Comparison of ENCODE assay signal across 26 cellular contexts in genomic region chr9:21840647-21841046, GRCh38.
"Had no signal": no experiment of that assay in that cellular context is flagged by ENCODE, and none has a peak within 500 bp of the region (broad histone marks: within the 10 kb centered on the region; RNA-seq: fewer than 3 reads in every experiment).

No MANE protein-coding gene starts in this region.

- ATAC-seq: activated T-cell treated with anti-CD3 and anti-CD28 coated beads, Interleukin-2, amount 50 U/mL, for 4 hours; activated T-helper 17 cell treated with anti-CD3 and anti-CD28 coated beads, Interleukin-2, amount 50 U/mL, for 72 hours; body of pancreas; effector memory CD8-positive, alpha-beta T cell; foreskin keratinocyte; gastrocnemius medialis; heart left ventricle had no signal

- H3K27me3 ChIP-seq: body of pancreas, esophagus muscularis mucosa, foreskin keratinocyte, gastrocnemius medialis, heart left ventricle had no signal

- H3K9me3 ChIP-seq: body of pancreas, gastrocnemius medialis had no signal

- H3K4me3 Mint-ChIP-seq: activated naive CD8-positive, alpha-beta T cell; activated T-cell treated with anti-CD3 and anti-CD28 coated beads, Interleukin-2, amount 50 U/mL, for 4 hours; activated T-helper 17 cell treated with anti-CD3 and anti-CD28 coated beads, Interleukin-2, amount 50 U/mL, for 72 hours; effector memory CD8-positive, alpha-beta T cell had no signal

- DNase-seq: activated CD4-positive, alpha-beta T cell treated with anti-CD3 and anti-CD28 coated beads for 1 hour; activated CD4-positive, alpha-beta T cell treated with anti-CD3 and anti-CD28 coated beads for 48 hours; activated CD4-positive, alpha-beta T cell treated with anti-CD3 and anti-CD28 coated beads, Interleukin-2, amount 50 U/mL, for 1 hour; activated CD4-positive, alpha-beta T cell treated with anti-CD3 and anti-CD28 coated beads, Interleukin-2, amount 50 U/mL, for 48 hours; activated effector memory CD4-positive, alpha-beta T cell treated with Interleukin-2 at 50 U/mL for 16 hours; activated gamma-delta T cell treated with Interleukin-2 at 50 U/mL for 16 hours; activated naive CD4-positive, alpha-beta T cell treated with anti-CD3 and anti-CD28 coated beads, Interleukin-2, amount 50 U/mL, for 16 hours; activated naive CD4-positive, alpha-beta T cell treated with Interleukin-2 at 50 U/mL for 16 hours; activated T-cell treated with anti-CD3 and anti-CD28 coated beads, Interleukin-2, amount 50 U/mL, for 4 hours; amniotic stem cell; anterior cingulate cortex; body of pancreas; caudate nucleus; cortex of kidney; dermis blood vessel endothelial cell; effector CD4-positive, alpha-beta T cell; effector memory CD8-positive, alpha-beta T cell; erythroblast; foreskin keratinocyte; gastrocnemius medialis; glutamatergic neuron; heart left ventricle; T-helper 2 cell had no signal

- H3K27me3 Mint-ChIP-seq: activated naive CD8-positive, alpha-beta T cell; activated T-helper 17 cell treated with anti-CD3 and anti-CD28 coated beads, Interleukin-2, amount 50 U/mL, for 72 hours; effector memory CD8-positive, alpha-beta T cell had no signal

- H3K27ac Mint-ChIP-seq: activated naive CD8-positive, alpha-beta T cell; activated T-helper 17 cell treated with anti-CD3 and anti-CD28 coated beads, Interleukin-2, amount 50 U/mL, for 72 hours; effector memory CD8-positive, alpha-beta T cell had no signal

- H3K4me1 ChIP-seq: esophagus muscularis mucosa had no signal

- H3K4me3 ChIP-seq: body of pancreas, esophagus muscularis mucosa, gastrocnemius medialis, heart left ventricle had no signal

- H3K27ac ChIP-seq: body of pancreas, esophagus muscularis mucosa, foreskin keratinocyte, gastrocnemius medialis, heart left ventricle had no signal
